ENCODE assay signal across 9 cellular contexts in the genomic region with DNA sequence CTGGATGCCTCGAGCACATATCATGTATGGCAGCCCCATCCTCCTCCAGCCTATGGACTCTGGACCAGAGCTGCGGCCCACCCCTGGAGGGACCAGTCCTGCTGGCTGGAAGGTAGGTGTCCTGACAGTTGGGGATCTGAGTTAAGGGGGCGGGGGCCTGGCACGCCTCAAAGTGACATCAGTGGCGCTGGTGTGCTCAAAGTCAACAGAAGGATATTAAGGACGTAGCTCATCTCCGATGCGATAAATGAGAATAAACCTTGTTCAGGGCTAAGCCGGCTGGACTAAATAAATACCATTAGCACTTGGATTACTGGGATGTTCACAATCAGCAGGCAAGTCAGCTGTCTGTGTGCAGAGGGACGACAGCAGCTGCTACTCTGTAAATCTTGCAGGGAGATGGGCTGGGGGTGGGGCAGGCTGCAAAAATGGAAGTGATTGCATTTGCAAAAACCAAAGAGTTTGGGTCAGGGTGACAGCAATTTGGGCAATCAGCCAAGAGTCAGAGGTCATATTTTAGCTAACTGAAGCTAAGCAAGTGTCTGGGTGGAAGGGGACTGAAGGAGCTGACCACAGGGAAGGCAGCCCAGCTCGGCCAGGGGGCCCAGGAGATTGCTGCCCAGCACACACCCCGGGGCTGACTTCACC.
A peak's percentile ranks its signal among the peaks of the same experiment; 100 is the strongest.
DNase-seq lines count a peak whose midpoint lies in the region; ATAC-seq and TF ChIP-seq lines count a peak whose summit lies in the region.
"Had no signal": no experiment of that assay in that cellular context is flagged by ENCODE, and none has a peak within 500 bp of the region (broad histone marks: within the 10 kb centered on the region; RNA-seq: fewer than 3 reads in every experiment).

No MANE protein-coding gene starts in this region.

- no peak for TF ChIP-seq CTCF in brain (conservative IDR thresholded peaks at IDR 0.05)
- no peak for TF ChIP-seq CTCF in breast epithelium (IDR thresholded peaks at IDR 0.05)

- no peaks in the 10 kb centered on the region for H3K9me3 Mint-ChIP-seq in brain

- H3K4me2 ChIP-seq in BLaER1: peak overlapping the region; percentile 84

- H3K27ac ChIP-seq in BLaER1 (no peak overlapping the region), breast epithelium (peak overlapping the region in 1 of 2 donors; percentile 72)

- H3K4me3 ChIP-seq in BLaER1 (no peak overlapping the region), breast epithelium (no peak overlapping the region)

- TF ChIP-seq POLR2A in breast epithelium (IDR thresholded peaks at IDR 0.05): no peak

- H3K36me3 Mint-ChIP-seq in brain: no peaks in the 10 kb centered on the region

- peak overlapping the region; percentile 96 to 100 (median 99) for H3K27ac Mint-ChIP-seq in brain

- H3K27me3 Mint-ChIP-seq in brain: peaks cover 3% of the 10 kb centered on the region

- H3K4me1 Mint-ChIP-seq in brain: peaks cover 82% of the 10 kb centered on the region

- peak overlapping the region; percentile 7 to 58 (median 47) for H3K4me3 Mint-ChIP-seq in brain

- H3K9me3 ChIP-seq in BLaER1 (no peaks in the 10 kb centered on the region), breast epithelium (no peaks in the 10 kb centered on the region)

- intact Hi-C loops in breast epithelium (cut with DNase I; ENCODE audit: low total_unique reads): no loop called here

- H3K36me3 ChIP-seq in BLaER1 (no peaks in the 10 kb centered on the region), breast epithelium (no peaks in the 10 kb centered on the region)

- ATAC-seq in HG03565 (IDR thresholded peaks at IDR 0.05; ENCODE audit: unreplicated experiment): no peak

- no peaks in the 10 kb centered on the region for H3K27me3 ChIP-seq in BLaER1
- H3K27me3 ChIP-seq in breast epithelium: no peaks in the 10 kb centered on the region

- no peak overlapping the region for H3K9ac ChIP-seq in BLaER1

- no peaks in the 10 kb centered on the region for H4K20me1 ChIP-seq in BLaER1

- DNase-seq in NCI-H2227 (lab: John Stamatoyannopoulos, UW; ENCODE audit: unreplicated experiment) (peak; percentile 49), middle frontal gyrus (ENCODE audit: extremely low spot score, low spot score) (peak; percentile 33), amniotic stem cell (lab: John Stamatoyannopoulos, UW) (no peak), OCI-M1 (lab: John Stamatoyannopoulos, UW) (no peak), breast epithelium (ENCODE audit: low spot score in 2 of 2) (no peak)
- DNase-seq: T-helper 1 cell had no signal

- peaks cover 57% of the 10 kb centered on the region for H3K4me1 ChIP-seq in BLaER1
- peaks cover 8 to 22% of the 10 kb centered on the region in 2 donors for H3K4me1 ChIP-seq in breast epithelium

Comparison
In these comparisons a context has a peak if more than half of its experiments do, and no peak if none do; other contexts are left out.
1. DNase-seq: peak in NCI-H2227 (single experiment) and middle frontal gyrus (single experiment); none in amniotic stem cell (single experiment), OCI-M1 (single experiment) and breast epithelium (0 of 2).